Comparison of ENCODE assay signal across 1 cellular context in the genomic region with DNA sequence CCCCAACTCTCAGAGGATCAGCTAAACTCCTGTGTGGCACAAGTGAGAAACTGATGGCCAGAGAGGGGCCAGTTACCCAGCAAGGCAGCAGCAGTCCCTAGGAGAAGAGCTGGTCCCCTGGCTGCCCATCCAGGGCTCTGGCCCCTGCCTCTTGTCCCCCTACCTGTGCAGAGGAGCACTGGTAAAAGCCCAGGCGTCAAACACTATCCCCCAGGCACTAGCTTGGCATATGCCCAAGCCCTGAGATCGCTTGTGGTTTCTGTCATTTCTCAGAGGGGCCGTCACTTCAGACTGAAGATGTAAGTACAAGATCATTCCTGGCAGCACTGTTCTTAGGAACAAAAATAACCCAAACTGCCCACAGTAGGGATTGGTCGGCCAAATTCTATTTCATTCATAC.
TF ChIP-seq lines count a peak whose summit lies in the region.

No MANE protein-coding gene starts in this region.

TF ChIP-seq in SK-N-SH, 30 proteins besides CTCF, POLR2A, EP300 and RAD21 (continued from another document):
- TF ChIP-seq, protein P1, sequence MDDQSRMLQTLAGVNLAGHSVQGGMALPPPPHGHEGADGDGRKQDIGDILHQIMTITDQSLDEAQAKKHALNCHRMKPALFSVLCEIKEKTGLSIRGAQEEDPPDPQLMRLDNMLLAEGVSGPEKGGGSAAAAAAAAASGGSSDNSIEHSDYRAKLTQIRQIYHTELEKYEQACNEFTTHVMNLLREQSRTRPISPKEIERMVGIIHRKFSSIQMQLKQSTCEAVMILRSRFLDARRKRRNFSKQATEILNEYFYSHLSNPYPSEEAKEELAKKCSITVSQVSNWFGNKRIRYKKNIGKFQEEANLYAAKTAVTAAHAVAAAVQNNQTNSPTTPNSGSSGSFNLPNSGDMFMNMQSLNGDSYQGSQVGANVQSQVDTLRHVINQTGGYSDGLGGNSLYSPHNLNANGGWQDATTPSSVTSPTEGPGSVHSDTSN (IDR thresholded peaks at IDR 0.05), result peak; percentile 60
- TF ChIP-seq SMC3 (IDR thresholded peaks at IDR 0.05; ENCODE audit: low read depth, low read length) (no peak), CHD2 (IDR thresholded peaks at IDR 0.05; ENCODE audit: low read length, partially characterized antibody) (no peak)
